10 cellular contexts compared by ENCODE assay signal in the genomic region with DNA sequence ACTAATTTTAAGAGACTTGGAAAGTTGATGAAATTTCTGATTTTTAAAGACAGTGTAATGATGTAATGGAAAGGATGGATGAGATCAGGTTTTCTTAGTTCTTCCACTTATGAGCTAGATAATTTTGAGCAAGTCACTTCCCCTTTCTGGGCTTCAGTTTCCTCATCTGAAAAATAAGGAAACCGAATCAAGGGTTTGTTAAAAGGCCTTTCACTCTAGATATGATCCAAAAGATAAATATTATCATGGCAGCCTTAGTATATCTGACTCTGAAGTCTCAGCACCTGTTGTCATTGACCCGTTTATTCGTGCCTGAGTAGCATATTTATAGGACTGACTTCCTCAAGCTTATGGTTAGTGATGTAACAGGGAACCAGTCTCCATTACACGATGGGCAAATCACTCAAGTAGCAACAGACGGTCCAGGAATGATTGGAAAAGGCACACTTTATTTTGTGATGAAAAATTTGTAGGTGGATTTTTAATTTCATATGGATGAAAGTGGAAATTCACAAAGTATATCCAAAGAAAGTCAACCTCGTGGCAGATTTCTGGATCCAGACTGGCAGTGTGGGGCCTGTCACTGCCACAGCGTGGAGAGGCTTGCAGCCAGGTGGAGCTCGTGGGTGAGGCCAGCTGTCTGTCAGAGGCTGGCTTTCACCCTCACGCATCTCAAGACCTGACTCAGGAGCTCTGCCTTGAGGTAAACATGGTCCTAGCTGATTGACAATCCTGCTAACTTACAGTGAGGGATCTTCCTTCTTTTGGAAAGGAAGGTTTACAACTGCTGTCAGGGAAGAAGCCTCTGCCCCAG.
A peak's percentile ranks its signal among the peaks of the same experiment; 100 is the strongest.
DNase-seq lines count a peak whose midpoint lies in the region; ATAC-seq and TF ChIP-seq lines count a peak whose summit lies in the region.
"Had no signal": no experiment of that assay in that cellular context is flagged by ENCODE, and none has a peak within 500 bp of the region (broad histone marks: within the 10 kb centered on the region; RNA-seq: fewer than 3 reads in every experiment).

No MANE protein-coding gene starts in this region.

- H3K4me1 ChIP-seq in breast epithelium = peaks cover 0 to 5% of the 10 kb centered on the region in 2 donors

- peaks cover 12% of the 10 kb centered on the region for H3K4me1 Mint-ChIP-seq in activated T-helper 1 cell treated with anti-CD3 and anti-CD28 coated beads, Interleukin-12 subunit alpha, Interleukin-12 subunit beta, Interleukin-2, Interleukin-4 antibody, amounts not matched to agents 30 ng/mL and 10 ng/mL and 1 ng/mL, durations not matched to agents 14 hours and 24 hours and 36 hours (ENCODE audit: low read depth)
- peaks cover 82% of the 10 kb centered on the region for H3K4me1 Mint-ChIP-seq in stimulated activated memory B cell treated with anti-CD40 and anti-IgM and Interleukin-4, amounts not matched to agents 10 μg/mL and 1 μg/mL and 100 μg/mL, for 72 hours

- H3K27me3 Mint-ChIP-seq in activated T-helper 1 cell treated with anti-CD3 and anti-CD28 coated beads, Interleukin-12 subunit alpha, Interleukin-12 subunit beta, Interleukin-2, Interleukin-4 antibody, amounts not matched to agents 30 ng/mL and 10 ng/mL and 1 ng/mL, durations not matched to agents 14 hours and 24 hours and 36 hours (ENCODE audit: insufficient read depth) = peaks cover 5% of the 10 kb centered on the region
- H3K27me3 Mint-ChIP-seq in stimulated activated memory B cell treated with anti-CD40 and anti-IgM and Interleukin-4, amounts not matched to agents 10 μg/mL and 1 μg/mL and 100 μg/mL, for 72 hours = no peaks in the 10 kb centered on the region

- intact Hi-C loops in activated T-helper 1 cell treated with anti-CD3 and anti-CD28 coated beads, Interleukin-12 subunit alpha, Interleukin-12 subunit beta, Interleukin-2, Interleukin-4 antibody, amounts not matched to agents 30 ng/mL and 10 ng/mL and 1 ng/mL, durations not matched to agents 14 hours and 24 hours and 36 hours (cut with micrococcal nuclease) = no loop called here
- intact Hi-C loops in breast epithelium (cut with DNase I; ENCODE audit: low total_unique reads) = no loop called here

- no peak overlapping the region for H3K27ac ChIP-seq in breast epithelium

- H3K27ac Mint-ChIP-seq in activated T-helper 1 cell treated with anti-CD3 and anti-CD28 coated beads, Interleukin-12 subunit alpha, Interleukin-12 subunit beta, Interleukin-2, Interleukin-4 antibody, amounts not matched to agents 30 ng/mL and 10 ng/mL and 1 ng/mL, durations not matched to agents 14 hours and 24 hours and 36 hours = no peak overlapping the region
- H3K27ac Mint-ChIP-seq in stimulated activated memory B cell treated with anti-CD40 and anti-IgM and Interleukin-4, amounts not matched to agents 10 μg/mL and 1 μg/mL and 100 μg/mL, for 72 hours = peak overlapping the region; percentile 90

- no peaks in the 10 kb centered on the region for H3K27me3 ChIP-seq in breast epithelium
- H3K27me3 ChIP-seq: adrenal gland had no signal

- no peaks in the 10 kb centered on the region for H3K36me3 Mint-ChIP-seq in activated T-helper 1 cell treated with anti-CD3 and anti-CD28 coated beads, Interleukin-12 subunit alpha, Interleukin-12 subunit beta, Interleukin-2, Interleukin-4 antibody, amounts not matched to agents 30 ng/mL and 10 ng/mL and 1 ng/mL, durations not matched to agents 14 hours and 24 hours and 36 hours (ENCODE audit: low read depth)
- no peaks in the 10 kb centered on the region for H3K36me3 Mint-ChIP-seq in stimulated activated memory B cell treated with anti-CD40 and anti-IgM and Interleukin-4, amounts not matched to agents 10 μg/mL and 1 μg/mL and 100 μg/mL, for 72 hours

- ATAC-seq in HG02759 (IDR thresholded peaks at IDR 0.05; ENCODE audit: unreplicated experiment) (peak; percentile 44), GM19035 (IDR thresholded peaks at IDR 0.05; ENCODE audit: unreplicated experiment) (no peak)
- peak; percentile 76 for ATAC-seq in stimulated activated memory B cell treated with anti-CD40 and anti-IgM and Interleukin-4, amounts not matched to agents 10 μg/mL and 1 μg/mL and 100 μg/mL, for 72 hours

- H3K4me3 ChIP-seq in breast epithelium = no peak overlapping the region
- H3K4me3 ChIP-seq: adrenal gland had no signal

- no peak overlapping the region for H3K4me3 Mint-ChIP-seq in activated T-helper 1 cell treated with anti-CD3 and anti-CD28 coated beads, Interleukin-12 subunit alpha, Interleukin-12 subunit beta, Interleukin-2, Interleukin-4 antibody, amounts not matched to agents 30 ng/mL and 10 ng/mL and 1 ng/mL, durations not matched to agents 14 hours and 24 hours and 36 hours
- no peak overlapping the region for H3K4me3 Mint-ChIP-seq in stimulated activated memory B cell treated with anti-CD40 and anti-IgM and Interleukin-4, amounts not matched to agents 10 μg/mL and 1 μg/mL and 100 μg/mL, for 72 hours

- peak; percentile 22 for DNase-seq in activated T-helper 1 cell treated with Interleukin-2 at 50 U/mL for 16 hours (ENCODE audit: low read depth)
- no peak for DNase-seq in activated T-helper 1 cell treated with anti-CD3 and anti-CD28 coated beads, Interleukin-12 subunit alpha, Interleukin-12 subunit beta, Interleukin-2, Interleukin-4 antibody, amounts not matched to agents 30 ng/mL and 10 ng/mL and 1 ng/mL, durations not matched to agents 14 hours and 24 hours and 36 hours (ENCODE audit: low spot score)
- DNase-seq in SIG-M5 treated with dmso at 0.1 percent for 504 hours (lab: John Stamatoyannopoulos, UW; ENCODE audit: unreplicated experiment) = peak; percentile 98
- DNase-seq in HCEC 1CT = no peak
- DNase-seq in breast epithelium (ENCODE audit: low spot score in 2 of 2) = no peak
- DNase-seq: adrenal gland; stimulated activated CD4-positive, alpha-beta T cell treated with anti-CD3 and anti-CD28 coated beads, Interleukin-2, amount 100 ng/mL, for 48 hours had no signal

- no peaks in the 10 kb centered on the region for H3K36me3 ChIP-seq in breast epithelium
- H3K36me3 ChIP-seq: adrenal gland had no signal

- H3K9me3 ChIP-seq in breast epithelium = no peaks in the 10 kb centered on the region
- H3K9me3 ChIP-seq: adrenal gland had no signal

- TF ChIP-seq CTCF in breast epithelium (IDR thresholded peaks at IDR 0.05) = no peak

- TF ChIP-seq POLR2A in breast epithelium (IDR thresholded peaks at IDR 0.05) = no peak

- no peaks in the 10 kb centered on the region for H3K9me3 Mint-ChIP-seq in activated T-helper 1 cell treated with anti-CD3 and anti-CD28 coated beads, Interleukin-12 subunit alpha, Interleukin-12 subunit beta, Interleukin-2, Interleukin-4 antibody, amounts not matched to agents 30 ng/mL and 10 ng/mL and 1 ng/mL, durations not matched to agents 14 hours and 24 hours and 36 hours
- no peaks in the 10 kb centered on the region for H3K9me3 Mint-ChIP-seq in stimulated activated memory B cell treated with anti-CD40 and anti-IgM and Interleukin-4, amounts not matched to agents 10 μg/mL and 1 μg/mL and 100 μg/mL, for 72 hours

Comparison
In these comparisons a context has a peak if more than half of its experiments do, and no peak if none do; other contexts are left out.
1. DNase-seq: peak in activated T-helper 1 cell treated with Interleukin-2 at 50 U/mL for 16 hours (single experiment) and SIG-M5 treated with dmso at 0.1 percent for 504 hours (single experiment); none in activated T-helper 1 cell treated with anti-CD3 and anti-CD28 coated beads, Interleukin-12 subunit alpha, Interleukin-12 subunit beta, Interleukin-2, Interleukin-4 antibody, amounts not matched to agents 30 ng/mL and 10 ng/mL and 1 ng/mL, durations not matched to agents 14 hours and 24 hours and 36 hours (single experiment), HCEC 1CT (single experiment) and breast epithelium (0 of 2).